In the genomic region with DNA sequence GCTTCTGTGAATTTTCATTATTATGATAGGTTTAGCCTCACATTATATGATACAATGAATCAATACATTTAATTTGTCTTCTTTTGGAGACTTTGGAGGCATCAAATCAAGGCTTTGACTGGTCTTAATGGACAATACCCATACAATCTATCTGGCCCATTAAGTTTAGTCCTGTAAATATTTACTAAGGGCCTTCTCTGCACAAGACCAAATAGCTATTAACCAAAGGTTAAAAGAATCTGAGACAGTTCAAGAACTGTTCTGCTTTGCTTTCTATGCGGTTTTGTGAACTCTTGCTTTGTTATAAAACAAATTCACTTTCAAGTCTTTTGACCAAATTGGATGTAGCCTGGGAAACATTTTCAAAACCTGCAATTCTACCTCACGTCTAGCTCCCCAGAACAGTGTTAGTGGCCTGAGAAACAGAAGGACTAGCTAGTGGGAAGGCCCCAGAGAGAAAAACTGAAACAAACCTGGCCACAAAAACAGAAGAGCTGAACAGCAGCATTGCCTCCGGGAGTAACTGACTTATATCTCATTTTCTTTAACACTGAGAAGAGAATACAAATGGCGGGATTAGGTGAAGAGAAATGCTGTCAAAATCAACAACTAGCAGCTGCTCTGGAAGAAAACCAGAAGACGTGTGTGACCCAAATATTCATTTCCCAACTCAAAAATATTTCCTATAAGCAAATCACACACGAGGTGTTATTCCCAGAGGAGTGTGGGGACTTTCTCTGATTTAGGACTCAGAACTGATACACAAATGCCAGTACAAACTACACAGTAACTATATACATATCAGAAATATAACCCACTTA, we compare ENCODE assay signal across 9 cellular contexts. TPM values are rescaled to one million over a fixed set of nuclear protein-coding genes. Genes with fewer than 3 reads are reported as not detected.
DNase-seq lines count a peak whose midpoint lies in the region; ATAC-seq, FAIRE-seq and TF ChIP-seq lines count a peak whose summit lies in the region.
"Had no signal": no experiment of that assay in that cellular context is flagged by ENCODE, and none has a peak within 500 bp of the region (broad histone marks: within the 10 kb centered on the region; RNA-seq: fewer than 3 reads in every experiment).

No MANE protein-coding gene starts in this region.

- no peak overlapping the region for H3K27ac ChIP-seq in keratinocyte (ENCODE audit: control insufficient read depth, insufficient read depth, low read length)

- no peaks in the 10 kb centered on the region for H3K9me3 ChIP-seq in keratinocyte (ENCODE audit: control insufficient read depth, low read depth, low read length)

- DNase-seq in activated T-helper 1 cell treated with anti-CD3 and anti-CD28 coated beads, Interleukin-12 subunit alpha, Interleukin-12 subunit beta, Interleukin-2, Interleukin-4 antibody, amounts not matched to agents 30 ng/mL and 10 ng/mL and 1 ng/mL, durations not matched to agents 14 hours and 24 hours and 36 hours (ENCODE audit: low spot score): no peak
- DNase-seq in keratinocyte (ENCODE audit: low read depth, low spot score): no peak
- DNase-seq in stimulated activated naive B cell treated with anti-CD40 and anti-IgM and Interleukin-4, amounts not matched to agents 10 μg/mL and 1 μg/mL and 100 μg/mL, for 72 hours: peak; percentile 49
- DNase-seq in GOT3 (lab: John Stamatoyannopoulos, UW): no peak
- DNase-seq in AG08395 (ENCODE audit: low spot score): no peak
- no peak for DNase-seq in SKM-1 (lab: John Stamatoyannopoulos, UW; ENCODE audit: unreplicated experiment)

- H3K9me3 Mint-ChIP-seq in activated T-helper 1 cell treated with anti-CD3 and anti-CD28 coated beads, Interleukin-12 subunit alpha, Interleukin-12 subunit beta, Interleukin-2, Interleukin-4 antibody, amounts not matched to agents 30 ng/mL and 10 ng/mL and 1 ng/mL, durations not matched to agents 14 hours and 24 hours and 36 hours: peaks cover 40% of the 10 kb centered on the region
- H3K9me3 Mint-ChIP-seq in stimulated activated naive B cell treated with anti-CD40 and anti-IgM and Interleukin-4, amounts not matched to agents 10 μg/mL and 1 μg/mL and 100 μg/mL, for 72 hours: peaks cover 2 to 16% of the 10 kb centered on the region in 2 donors

- intact Hi-C loops in activated T-helper 1 cell treated with anti-CD3 and anti-CD28 coated beads, Interleukin-12 subunit alpha, Interleukin-12 subunit beta, Interleukin-2, Interleukin-4 antibody, amounts not matched to agents 30 ng/mL and 10 ng/mL and 1 ng/mL, durations not matched to agents 14 hours and 24 hours and 36 hours (cut with micrococcal nuclease): loop anchor here (1.0 to 5.0 kb wide), 11 partner anchors 9 to 673 kb away; a partner anchor contains a TSS

- no peaks in the 10 kb centered on the region for H3K27me3 Mint-ChIP-seq in activated T-helper 1 cell treated with anti-CD3 and anti-CD28 coated beads, Interleukin-12 subunit alpha, Interleukin-12 subunit beta, Interleukin-2, Interleukin-4 antibody, amounts not matched to agents 30 ng/mL and 10 ng/mL and 1 ng/mL, durations not matched to agents 14 hours and 24 hours and 36 hours (ENCODE audit: insufficient read depth)
- no peaks in the 10 kb centered on the region for H3K27me3 Mint-ChIP-seq in stimulated activated naive B cell treated with anti-CD40 and anti-IgM and Interleukin-4, amounts not matched to agents 10 μg/mL and 1 μg/mL and 100 μg/mL, for 72 hours

- dilution Hi-C loops in keratinocyte (cut with MboI; ENCODE audit: extremely low pct_ligation_motif_present, low sequenced_read_pairs): no loop called here

- peaks cover 38% of the 10 kb centered on the region for H3K4me1 Mint-ChIP-seq in activated T-helper 1 cell treated with anti-CD3 and anti-CD28 coated beads, Interleukin-12 subunit alpha, Interleukin-12 subunit beta, Interleukin-2, Interleukin-4 antibody, amounts not matched to agents 30 ng/mL and 10 ng/mL and 1 ng/mL, durations not matched to agents 14 hours and 24 hours and 36 hours (ENCODE audit: low read depth)
- H3K4me1 Mint-ChIP-seq in stimulated activated naive B cell treated with anti-CD40 and anti-IgM and Interleukin-4, amounts not matched to agents 10 μg/mL and 1 μg/mL and 100 μg/mL, for 72 hours: peaks cover 30 to 54% of the 10 kb centered on the region in 2 donors

- H3K4me1 ChIP-seq in keratinocyte (ENCODE audit: control insufficient read depth, extremely low read depth, insufficient read depth, low read length): no peaks in the 10 kb centered on the region

- H3K36me3 ChIP-seq in keratinocyte (ENCODE audit: control insufficient read depth in 2 of 2, extremely low read depth in 1 of 2, insufficient read depth in 2 of 2, low read length in 2 of 2): no peaks in the 10 kb centered on the region

- FAIRE-seq in keratinocyte (lab: Jason Lieb, UNC): no peak

- H3K79me2 ChIP-seq in keratinocyte (ENCODE audit: control insufficient read depth, insufficient read depth, low read length): no peaks in the 10 kb centered on the region

- H3K4me3 ChIP-seq in keratinocyte (ENCODE audit: control insufficient read depth in 2 of 3, extremely low read depth in 1 of 3, insufficient read depth in 2 of 3, low read depth in 1 of 3, low read length in 3 of 3): no peak overlapping the region

- peak overlapping the region; percentile 6 for H3K4me2 ChIP-seq in keratinocyte (ENCODE audit: control insufficient read depth, extremely low read depth, insufficient read depth, low read depth, low read length)

- peak overlapping the region; percentile 64 for H2AFZ ChIP-seq in keratinocyte (ENCODE audit: control insufficient read depth, low read length)

- peak overlapping the region; percentile 87 for H3K27ac Mint-ChIP-seq in activated T-helper 1 cell treated with anti-CD3 and anti-CD28 coated beads, Interleukin-12 subunit alpha, Interleukin-12 subunit beta, Interleukin-2, Interleukin-4 antibody, amounts not matched to agents 30 ng/mL and 10 ng/mL and 1 ng/mL, durations not matched to agents 14 hours and 24 hours and 36 hours
- H3K27ac Mint-ChIP-seq in stimulated activated naive B cell treated with anti-CD40 and anti-IgM and Interleukin-4, amounts not matched to agents 10 μg/mL and 1 μg/mL and 100 μg/mL, for 72 hours: peak overlapping the region; percentile 96

- ATAC-seq in GM19035 (IDR thresholded peaks at IDR 0.05; ENCODE audit: unreplicated experiment): peak; percentile 51
- ATAC-seq in HG03039 (IDR thresholded peaks at IDR 0.05; ENCODE audit: unreplicated experiment): peak; percentile 58
- peak; percentile 78 to 79 for ATAC-seq in stimulated activated naive B cell treated with anti-CD40 and anti-IgM and Interleukin-4, amounts not matched to agents 10 μg/mL and 1 μg/mL and 100 μg/mL, for 72 hours (replicated peaks)

- H3K4me3 Mint-ChIP-seq in activated T-helper 1 cell treated with anti-CD3 and anti-CD28 coated beads, Interleukin-12 subunit alpha, Interleukin-12 subunit beta, Interleukin-2, Interleukin-4 antibody, amounts not matched to agents 30 ng/mL and 10 ng/mL and 1 ng/mL, durations not matched to agents 14 hours and 24 hours and 36 hours: peak overlapping the region; percentile 81
- peak overlapping the region; percentile 80 to 81 for H3K4me3 Mint-ChIP-seq in stimulated activated naive B cell treated with anti-CD40 and anti-IgM and Interleukin-4, amounts not matched to agents 10 μg/mL and 1 μg/mL and 100 μg/mL, for 72 hours

- H3K9me1 ChIP-seq in keratinocyte (ENCODE audit: control insufficient read depth, extremely low read depth, insufficient read depth, low read length): no peaks in the 10 kb centered on the region

- H4K20me1 ChIP-seq in keratinocyte (ENCODE audit: control insufficient read depth, extremely low read depth, insufficient read depth, low read length): no peaks in the 10 kb centered on the region

- H3K27me3 ChIP-seq in keratinocyte (ENCODE audit: control insufficient read depth, extremely low read depth, insufficient read depth, low read length): no peaks in the 10 kb centered on the region

- no peak for TF ChIP-seq CTCF in keratinocyte (optimal IDR thresholded peaks at IDR 0.05 in 1 of 3, IDR thresholded peaks at IDR 0.05 in 1 of 3, conservative IDR thresholded peaks at IDR 0.05 in 1 of 3; ENCODE audit: extremely low read depth in 1 of 3, insufficient read depth in 2 of 3, low read length in 3 of 3)

- H3K9ac ChIP-seq in keratinocyte (ENCODE audit: control insufficient read depth, extremely low read depth, insufficient read depth, low read length): no peak overlapping the region

- peaks cover 47% of the 10 kb centered on the region for H3K36me3 Mint-ChIP-seq in activated T-helper 1 cell treated with anti-CD3 and anti-CD28 coated beads, Interleukin-12 subunit alpha, Interleukin-12 subunit beta, Interleukin-2, Interleukin-4 antibody, amounts not matched to agents 30 ng/mL and 10 ng/mL and 1 ng/mL, durations not matched to agents 14 hours and 24 hours and 36 hours (ENCODE audit: low read depth)
- peaks cover 28 to 35% of the 10 kb centered on the region in 2 donors for H3K36me3 Mint-ChIP-seq in stimulated activated naive B cell treated with anti-CD40 and anti-IgM and Interleukin-4, amounts not matched to agents 10 μg/mL and 1 μg/mL and 100 μg/mL, for 72 hours

RNA-seq across cellular contexts. Expression of a gene that starts 0.5 kb away (rescaled TPM):
- 1.9 and 2.7 TPM in 2 replicates for total RNA-seq in activated T-helper 1 cell treated with anti-CD3 and anti-CD28 coated beads, Interleukin-12 subunit alpha, Interleukin-12 subunit beta, Interleukin-2, Interleukin-4 antibody, amounts not matched to agents 30 ng/mL and 10 ng/mL and 1 ng/mL, durations not matched to agents 14 hours and 24 hours and 36 hours
- polyA plus RNA-seq in keratinocyte: 0.42 to 1.6 TPM (median 0.73 TPM) in 3 replicates
- 2.5 TPM for polyA plus RNA-seq in keratinocyte (2011; ENCODE audit: low read depth)
- polyA plus RNA-seq in keratinocyte (2011; cell fraction: cytosol; rRNA removed): 0.43 and 1.2 TPM in 2 replicates
- 3.3 and 3.7 TPM in 2 replicates for polyA plus RNA-seq in keratinocyte (2011; cell fraction: nucleus; rRNA removed)
- polyA plus RNA-seq in keratinocyte (2012; ENCODE audit: low replicate concordance): 0.25 and 3.2 TPM in 2 replicates
- 1.2 to 2.1 TPM (median 1.6 TPM) in 3 replicates for polyA minus RNA-seq in keratinocyte
- polyA minus RNA-seq in keratinocyte (2011; cell fraction: cytosol; rRNA and poly(A)+ RNA removed): not detected
- 5.8 and 11.0 TPM in 2 replicates for polyA minus RNA-seq in keratinocyte (2011; cell fraction: nucleus; rRNA and poly(A)+ RNA removed)

RNA-seq across cellular contexts. Expression of a gene that starts 21.3 kb away (rescaled TPM):
- not detected in 2 replicates for total RNA-seq in activated T-helper 1 cell treated with anti-CD3 and anti-CD28 coated beads, Interleukin-12 subunit alpha, Interleukin-12 subunit beta, Interleukin-2, Interleukin-4 antibody, amounts not matched to agents 30 ng/mL and 10 ng/mL and 1 ng/mL, durations not matched to agents 14 hours and 24 hours and 36 hours
- 0.01 to 0.23 TPM (median 0.05 TPM) in 3 replicates for polyA plus RNA-seq in keratinocyte
- polyA plus RNA-seq in keratinocyte (2011; ENCODE audit: low read depth): 1.3 TPM
- polyA plus RNA-seq in keratinocyte (2011; cell fraction: cytosol; rRNA removed): 0.13 TPM in 1 of 2 replicates, not detected in the other
- 0.11 and 0.13 TPM in 2 replicates for polyA plus RNA-seq in keratinocyte (2011; cell fraction: nucleus; rRNA removed)
- 0.83 TPM in 1 of 2 replicates, not detected in the other for polyA plus RNA-seq in keratinocyte (2012; ENCODE audit: low replicate concordance)
- 0.06 TPM in 1 of 3 replicates, not detected in the others for polyA minus RNA-seq in keratinocyte
- polyA minus RNA-seq in keratinocyte (2011; cell fraction: cytosol; rRNA and poly(A)+ RNA removed): not detected
- polyA minus RNA-seq in keratinocyte (2011; cell fraction: nucleus; rRNA and poly(A)+ RNA removed): 0.39 and 0.42 TPM in 2 replicates
- total RNA-seq: pulmonary artery endothelial cell had no signal

RNA-seq across cellular contexts. Expression of a gene that starts 52.6 kb away (rescaled TPM):
- total RNA-seq in activated T-helper 1 cell treated with anti-CD3 and anti-CD28 coated beads, Interleukin-12 subunit alpha, Interleukin-12 subunit beta, Interleukin-2, Interleukin-4 antibody, amounts not matched to agents 30 ng/mL and 10 ng/mL and 1 ng/mL, durations not matched to agents 14 hours and 24 hours and 36 hours: 1.3 and 1.7 TPM in 2 replicates
- 0.88 to 1.4 TPM (median 1.3 TPM) in 3 replicates for polyA plus RNA-seq in keratinocyte
- 0.16 TPM for polyA plus RNA-seq in keratinocyte (2011; ENCODE audit: low read depth)
- polyA plus RNA-seq in keratinocyte (2011; cell fraction: cytosol; rRNA removed): 0.39 and 1.9 TPM in 2 replicates
- polyA plus RNA-seq in keratinocyte (2011; cell fraction: nucleus; rRNA removed): 2.4 and 2.7 TPM in 2 replicates
- 0.51 and 0.70 TPM in 2 replicates for polyA plus RNA-seq in keratinocyte (2012; ENCODE audit: low replicate concordance)
- polyA minus RNA-seq in keratinocyte: 0.26 to 3.4 TPM (median 2.5 TPM) in 3 replicates
- 0.96 TPM for polyA minus RNA-seq in keratinocyte (2011; cell fraction: cytosol; rRNA and poly(A)+ RNA removed)
- polyA minus RNA-seq in keratinocyte (2011; cell fraction: nucleus; rRNA and poly(A)+ RNA removed): 2.5 and 6.0 TPM in 2 replicates
